ENCODE assay signal across 8 cellular contexts in genomic region chr11:130001491-130002351, GRCh38. TPM values are rescaled to one million over a fixed set of nuclear protein-coding genes. Genes with fewer than 3 reads are reported as not detected.
A peak's percentile ranks its signal among the peaks of the same experiment; 100 is the strongest.
DNase-seq lines count a peak whose midpoint lies in the region; ATAC-seq and TF ChIP-seq lines count a peak whose summit lies in the region.

No MANE protein-coding gene starts in this region.

- H3K4me3 ChIP-seq in Karpas-422 (ENCODE audit: low read length): peak overlapping the region; percentile 83
- H3K4me3 ChIP-seq in effector memory CD4-positive, alpha-beta T cell (ENCODE audit: insufficient read depth, low read depth, low read length, poor library complexity, severe bottlenecking): peak overlapping the region; percentile 79

- peak overlapping the region; percentile 92 for H3K27ac ChIP-seq in Karpas-422 (ENCODE audit: low read length)
- H3K27ac ChIP-seq in effector memory CD4-positive, alpha-beta T cell (ENCODE audit: insufficient read depth, low read length, poor library complexity, severe bottlenecking): peak overlapping the region; percentile 99

- no peaks in the 10 kb centered on the region for H3K36me3 ChIP-seq in Karpas-422 (ENCODE audit: insufficient read depth, low read length)
- no peaks in the 10 kb centered on the region for H3K36me3 ChIP-seq in effector memory CD4-positive, alpha-beta T cell (ENCODE audit: control insufficient read depth, insufficient read depth, low read length)

- no peak for TF ChIP-seq CTCF in GM10248 (IDR thresholded peaks at IDR 0.05; ENCODE audit: control extremely low read depth, extremely low read depth, low read depth, missing control alignments)

- peaks cover 29% of the 10 kb centered on the region for H3K4me1 ChIP-seq in Karpas-422 (ENCODE audit: low read length)
- H3K4me1 ChIP-seq in effector memory CD4-positive, alpha-beta T cell (ENCODE audit: control insufficient read depth, insufficient read depth, low read length, poor library complexity, severe bottlenecking): peaks cover 8% of the 10 kb centered on the region

- POLR2A ChIA-PET in GM10248 (lab: Yijun Ruan, JAX): interaction anchor here (0.9 kb wide), 1 partner anchor 13 kb away, joined by 5 read pairs; no protein-coding TSS in a partner anchor

- peak; percentile 72 for DNase-seq in GM10248 (ENCODE audit: extremely low spot score)
- peak; percentile 58 for DNase-seq in Karpas-422
- DNase-seq in effector memory CD4-positive, alpha-beta T cell: peak in 1 of 3 donors; percentile 22
- peak; percentile 28 for DNase-seq in medulla oblongata (ENCODE audit: extremely low spot score)
- DNase-seq in stimulated activated CD8-positive, alpha-beta memory T cell treated with anti-CD3 and anti-CD28 coated beads, Interleukin-15, amount 100 ng/mL, for 48 hours (ENCODE audit: low read depth in 2 of 2): peak; percentile 18 to 25
- no peak for DNase-seq in SW 1271 (lab: John Stamatoyannopoulos, UW)

- H3K9me2 ChIP-seq in Karpas-422 (replicated peaks; ENCODE audit: insufficient read depth, low read length): no peaks in the 10 kb centered on the region

- no peaks in the 10 kb centered on the region for H3K9me3 ChIP-seq in Karpas-422 (ENCODE audit: low read length)
- H3K9me3 ChIP-seq in effector memory CD4-positive, alpha-beta T cell (ENCODE audit: control insufficient read depth, low read length): no peaks in the 10 kb centered on the region

- peak; percentile 19 for ATAC-seq in GM21786 (IDR thresholded peaks at IDR 0.05; ENCODE audit: unreplicated experiment)
- ATAC-seq in activated CD4-positive, CD25-positive, alpha-beta regulatory T cell treated with anti-CD3 and anti-CD28 coated beads, Interleukin-2, amount 50 U/mL, for 24 hours: peak; percentile 21 to 27

- CTCF ChIA-PET in GM10248 (lab: Yijun Ruan, JAX): interaction anchor here (1.0 to 2.1 kb wide), 5 partner anchors 9 to 131 kb away, joined by 3 to 7 read pairs (median 3); no protein-coding TSS in a partner anchor

- no peaks in the 10 kb centered on the region for H3K27me3 ChIP-seq in Karpas-422 (ENCODE audit: low read length)
- H3K27me3 ChIP-seq in effector memory CD4-positive, alpha-beta T cell (replicated peaks; ENCODE audit: control insufficient read depth, insufficient read depth, low read length, poor library complexity, severe bottlenecking): no peaks in the 10 kb centered on the region

- peaks cover 36% of the 10 kb centered on the region for H3K79me2 ChIP-seq in Karpas-422 (ENCODE audit: low read length)

- H4K20me1 ChIP-seq in Karpas-422 (ENCODE audit: insufficient read depth, low read depth, low read length): no peaks in the 10 kb centered on the region

- H3K4me2 ChIP-seq in Karpas-422 (ENCODE audit: low read depth, low read length, poor library complexity, severe bottlenecking): peak overlapping the region; percentile 94

- peak overlapping the region; percentile 89 for H3K9ac ChIP-seq in Karpas-422 (ENCODE audit: low read length)

- H2AFZ ChIP-seq in Karpas-422 (ENCODE audit: low read length): no peak overlapping the region

RNA-seq across cellular contexts. Expression of gene PRDM10, which starts 0.9 kb away (rescaled TPM):
- 7.1 and 9.8 TPM in 2 replicates for total RNA-seq in Karpas-422 (2014; rRNA removed; shearing (Covaris generic); ENCODE audit: low replicate concordance)

Comparison
In these comparisons a context has a peak if more than half of its experiments do, and no peak if none do; other contexts are left out.
1. DNase-seq: peak in GM10248 (single experiment), Karpas-422 (single experiment), medulla oblongata (single experiment) and stimulated activated CD8-positive, alpha-beta memory T cell treated with anti-CD3 and anti-CD28 coated beads, Interleukin-15, amount 100 ng/mL, for 48 hours (2 of 2); none in SW 1271 (0 of 2).